ENCODE assay signal across 9 cellular contexts in the genomic region with DNA sequence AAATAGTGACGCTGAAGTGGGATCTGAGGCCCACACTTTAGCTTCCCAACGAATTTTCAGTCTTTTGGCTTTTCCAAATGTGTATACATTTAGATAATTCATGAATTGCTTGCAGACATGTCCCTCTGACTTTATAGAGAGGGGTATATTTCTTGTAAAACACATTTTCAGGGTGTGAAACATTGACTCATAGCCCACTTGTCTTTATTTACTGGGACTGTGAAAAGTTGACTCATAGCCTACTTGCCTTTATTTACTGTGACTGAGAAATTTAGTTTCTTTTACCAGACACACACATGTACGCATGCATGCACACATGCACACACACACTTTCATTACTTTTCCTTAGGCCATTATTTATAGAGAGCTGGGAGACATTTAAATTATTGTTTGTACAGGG.
DNase-seq lines count a peak whose midpoint lies in the region; ATAC-seq and TF ChIP-seq lines count a peak whose summit lies in the region.
"Had no signal": no experiment of that assay in that cellular context is flagged by ENCODE, and none has a peak within 500 bp of the region (broad histone marks: within the 10 kb centered on the region; RNA-seq: fewer than 3 reads in every experiment).

No MANE protein-coding gene starts in this region.

- H3K4me3 ChIP-seq in HEK293 (ENCODE audit: low read depth, low read length) (no peak overlapping the region), neural progenitor cell (no peak overlapping the region)

- no peaks in the 10 kb centered on the region for H3K9me3 ChIP-seq in HEK293 (ENCODE audit: control insufficient read depth, insufficient read depth, low read depth, low read length)
- H3K9me3 ChIP-seq in neural progenitor cell (ENCODE audit: low read depth), result no peaks in the 10 kb centered on the region

- H3K4me2 ChIP-seq in neural progenitor cell, result peak overlapping the region; percentile 73

- no peaks in the 10 kb centered on the region for H4K20me1 ChIP-seq in neural progenitor cell (ENCODE audit: low read depth)

- H3K27me3 ChIP-seq in neural progenitor cell, result no peaks in the 10 kb centered on the region
- H3K27me3 ChIP-seq: dorsolateral prefrontal cortex had no signal

- TF ChIP-seq CTCF in HEK293 (tag by site-specific recombination; IDR thresholded peaks at IDR 0.05) (no peak), neural progenitor cell (IDR thresholded peaks at IDR 0.05) (no peak), omental fat pad (IDR thresholded peaks at IDR 0.05) (no peak), CD14-positive monocyte (IDR thresholded peaks at IDR 0.05) (no peak)

- CTCF ChIA-PET in HEK293 (lab: Yijun Ruan, JAX), result interaction anchor here (0.6 kb wide), 1 partner anchor 89 kb away, joined by 3 read pairs; no protein-coding TSS in a partner anchor

- peak overlapping the region; percentile 59 for H3K27ac Mint-ChIP-seq in neural progenitor cell
- H3K27ac Mint-ChIP-seq in CD14-positive monocyte, result no peak overlapping the region

- H3F3A ChIP-seq in neural progenitor cell (ENCODE audit: low read depth), result peaks cover 24% of the 10 kb centered on the region

- H3K27ac ChIP-seq in HEK293 (ENCODE audit: extremely low read depth, low read depth, low read length) (no peak overlapping the region), neural progenitor cell (no peak overlapping the region)

- H3K4me1 ChIP-seq in HEK293 (ENCODE audit: control insufficient read depth, insufficient read depth, low read length) (peaks cover 8% of the 10 kb centered on the region; the same call in 1 of the 2 replicates), neural progenitor cell (peaks cover 65% of the 10 kb centered on the region)

- no peak overlapping the region for H3K9ac ChIP-seq in neural progenitor cell

- intact Hi-C loops in CD14-positive monocyte (cut with micrococcal nuclease), result no loop called here

- H3K4me1 Mint-ChIP-seq in neural progenitor cell (peaks cover 65% of the 10 kb centered on the region), CD14-positive monocyte (peaks cover 7% of the 10 kb centered on the region)

- POLR2A ChIA-PET in HEK293 (lab: Yijun Ruan, JAX), result no interaction called here

- no peak for DNase-seq in neural progenitor cell (ENCODE audit: low spot score)
- DNase-seq in AG20443 (ENCODE audit: low spot score), result no peak
- DNase-seq in omental fat pad (ENCODE audit: low spot score), result no peak
- no peak for DNase-seq in CD14-positive monocyte (ENCODE audit: low spot score)
- DNase-seq: dorsolateral prefrontal cortex, left cardiac atrium had no signal

- H2AFZ ChIP-seq in neural progenitor cell (replicated peaks), result no peak overlapping the region

- H3K79me2 ChIP-seq in neural progenitor cell (ENCODE audit: low read depth), result peaks cover 3% of the 10 kb centered on the region

- ATAC-seq in GM19035 (IDR thresholded peaks at IDR 0.05; ENCODE audit: unreplicated experiment), result peak; percentile 73
- ATAC-seq in HG03575 (IDR thresholded peaks at IDR 0.05; ENCODE audit: extremely low read depth, insufficient number of reproducible peaks, low FRiP score, unreplicated experiment), result peak; percentile 84
- ATAC-seq in omental fat pad (ENCODE audit: low FRiP score), result no peak
- ATAC-seq: left cardiac atrium had no signal

- H3K36me3 Mint-ChIP-seq in neural progenitor cell, result no peaks in the 10 kb centered on the region
- peaks cover 17 to 20% of the 10 kb centered on the region in 2 donors for H3K36me3 Mint-ChIP-seq in CD14-positive monocyte

- no peak overlapping the region for H3K4me3 Mint-ChIP-seq in neural progenitor cell
- no peak overlapping the region for H3K4me3 Mint-ChIP-seq in CD14-positive monocyte

- H3K9me3 Mint-ChIP-seq in neural progenitor cell (no peaks in the 10 kb centered on the region), CD14-positive monocyte (no peaks in the 10 kb centered on the region)

- no peaks in the 10 kb centered on the region for H3K27me3 Mint-ChIP-seq in neural progenitor cell (ENCODE audit: insufficient read depth, low read depth)
- H3K27me3 Mint-ChIP-seq in CD14-positive monocyte (ENCODE audit: low read depth in 3 of 3), result no peaks in the 10 kb centered on the region

- H3K36me3 ChIP-seq in HEK293 (ENCODE audit: control insufficient read depth in 2 of 2, insufficient read depth in 1 of 2, low read length in 2 of 2), result no peaks in the 10 kb centered on the region; a peak in 1 of 3 replicates
- H3K36me3 ChIP-seq in neural progenitor cell, result no peaks in the 10 kb centered on the region

TF ChIP-seq in HEK293, 187 proteins besides CTCF, POLR2A, EP300 and RAD21 (continues in another document):
- TF ChIP-seq, protein P1, sequence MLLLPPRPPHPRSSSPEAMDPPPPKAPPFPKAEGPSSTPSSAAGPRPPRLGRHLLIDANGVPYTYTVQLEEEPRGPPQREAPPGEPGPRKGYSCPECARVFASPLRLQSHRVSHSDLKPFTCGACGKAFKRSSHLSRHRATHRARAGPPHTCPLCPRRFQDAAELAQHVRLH (tag by site-specific recombination; IDR thresholded peaks at IDR 0.05), result no peak
- no peak for TF ChIP-seq MEIS1 (CRISPR knock-in tag; IDR thresholded peaks at IDR 0.05; ENCODE audit: borderline replicate concordance)
- TF ChIP-seq, protein P2, sequence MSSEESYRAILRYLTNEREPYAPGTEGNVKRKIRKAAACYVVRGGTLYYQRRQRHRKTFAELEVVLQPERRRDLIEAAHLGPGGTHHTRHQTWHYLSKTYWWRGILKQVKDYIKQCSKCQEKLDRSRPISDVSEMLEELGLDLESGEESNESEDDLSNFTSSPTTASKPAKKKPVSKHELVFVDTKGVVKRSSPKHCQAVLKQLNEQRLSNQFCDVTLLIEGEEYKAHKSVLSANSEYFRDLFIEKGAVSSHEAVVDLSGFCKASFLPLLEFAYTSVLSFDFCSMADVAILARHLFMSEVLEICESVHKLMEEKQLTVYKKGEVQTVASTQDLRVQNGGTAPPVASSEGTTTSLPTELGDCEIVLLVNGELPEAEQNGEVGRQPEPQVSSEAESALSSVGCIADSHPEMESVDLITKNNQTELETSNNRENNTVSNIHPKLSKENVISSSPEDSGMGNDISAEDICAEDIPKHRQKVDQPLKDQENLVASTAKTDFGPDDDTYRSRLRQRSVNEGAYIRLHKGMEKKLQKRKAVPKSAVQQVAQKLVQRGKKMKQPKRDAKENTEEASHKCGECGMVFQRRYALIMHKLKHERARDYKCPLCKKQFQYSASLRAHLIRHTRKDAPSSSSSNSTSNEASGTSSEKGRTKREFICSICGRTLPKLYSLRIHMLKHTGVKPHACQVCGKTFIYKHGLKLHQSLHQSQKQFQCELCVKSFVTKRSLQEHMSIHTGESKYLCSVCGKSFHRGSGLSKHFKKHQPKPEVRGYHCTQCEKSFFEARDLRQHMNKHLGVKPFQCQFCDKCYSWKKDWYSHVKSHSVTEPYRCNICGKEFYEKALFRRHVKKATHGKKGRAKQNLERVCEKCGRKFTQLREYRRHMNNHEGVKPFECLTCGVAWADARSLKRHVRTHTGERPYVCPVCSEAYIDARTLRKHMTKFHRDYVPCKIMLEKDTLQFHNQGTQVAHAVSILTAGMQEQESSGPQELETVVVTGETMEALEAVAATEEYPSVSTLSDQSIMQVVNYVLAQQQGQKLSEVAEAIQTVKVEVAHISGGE (tag by site-specific recombination; conservative IDR thresholded peaks at IDR 0.05; ENCODE audit: low read depth), result no peak
- TF ChIP-seq, protein P3, sequence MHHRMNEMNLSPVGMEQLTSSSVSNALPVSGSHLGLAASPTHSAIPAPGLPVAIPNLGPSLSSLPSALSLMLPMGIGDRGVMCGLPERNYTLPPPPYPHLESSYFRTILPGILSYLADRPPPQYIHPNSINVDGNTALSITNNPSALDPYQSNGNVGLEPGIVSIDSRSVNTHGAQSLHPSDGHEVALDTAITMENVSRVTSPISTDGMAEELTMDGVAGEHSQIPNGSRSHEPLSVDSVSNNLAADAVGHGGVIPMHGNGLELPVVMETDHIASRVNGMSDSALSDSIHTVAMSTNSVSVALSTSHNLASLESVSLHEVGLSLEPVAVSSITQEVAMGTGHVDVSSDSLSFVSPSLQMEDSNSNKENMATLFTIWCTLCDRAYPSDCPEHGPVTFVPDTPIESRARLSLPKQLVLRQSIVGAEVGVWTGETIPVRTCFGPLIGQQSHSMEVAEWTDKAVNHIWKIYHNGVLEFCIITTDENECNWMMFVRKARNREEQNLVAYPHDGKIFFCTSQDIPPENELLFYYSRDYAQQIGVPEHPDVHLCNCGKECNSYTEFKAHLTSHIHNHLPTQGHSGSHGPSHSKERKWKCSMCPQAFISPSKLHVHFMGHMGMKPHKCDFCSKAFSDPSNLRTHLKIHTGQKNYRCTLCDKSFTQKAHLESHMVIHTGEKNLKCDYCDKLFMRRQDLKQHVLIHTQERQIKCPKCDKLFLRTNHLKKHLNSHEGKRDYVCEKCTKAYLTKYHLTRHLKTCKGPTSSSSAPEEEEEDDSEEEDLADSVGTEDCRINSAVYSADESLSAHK (tag by site-specific recombination; IDR thresholded peaks at IDR 0.05), result no peak
- TF ChIP-seq, protein P4, sequence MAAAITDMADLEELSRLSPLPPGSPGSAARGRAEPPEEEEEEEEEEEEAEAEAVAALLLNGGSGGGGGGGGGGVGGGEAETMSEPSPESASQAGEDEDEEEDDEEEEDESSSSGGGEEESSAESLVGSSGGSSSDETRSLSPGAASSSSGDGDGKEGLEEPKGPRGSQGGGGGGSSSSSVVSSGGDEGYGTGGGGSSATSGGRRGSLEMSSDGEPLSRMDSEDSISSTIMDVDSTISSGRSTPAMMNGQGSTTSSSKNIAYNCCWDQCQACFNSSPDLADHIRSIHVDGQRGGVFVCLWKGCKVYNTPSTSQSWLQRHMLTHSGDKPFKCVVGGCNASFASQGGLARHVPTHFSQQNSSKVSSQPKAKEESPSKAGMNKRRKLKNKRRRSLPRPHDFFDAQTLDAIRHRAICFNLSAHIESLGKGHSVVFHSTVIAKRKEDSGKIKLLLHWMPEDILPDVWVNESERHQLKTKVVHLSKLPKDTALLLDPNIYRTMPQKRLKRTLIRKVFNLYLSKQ (tag by site-specific recombination; IDR thresholded peaks at IDR 0.05; ENCODE audit: borderline replicate concordance), result no peak
- no peak for TF ChIP-seq ZNF521 (tag by site-specific recombination; IDR thresholded peaks at IDR 0.05)
- no peak for TF ChIP-seq ZNF274 (IDR thresholded peaks at IDR 0.05; ENCODE audit: low read length)
- TF ChIP-seq ZNF274 (tag by site-specific recombination; IDR thresholded peaks at IDR 0.05; ENCODE audit: borderline replicate concordance), result no peak
- TF ChIP-seq ZNF791 (tag by site-specific recombination; IDR thresholded peaks at IDR 0.05), result no peak
- TF ChIP-seq SALL2 (tag by site-specific recombination; IDR thresholded peaks at IDR 0.05; ENCODE audit: borderline replicate concordance), result no peak
- no peak for TF ChIP-seq ZNF843 (tag by site-specific recombination; IDR thresholded peaks at IDR 0.05)
- no peak for TF ChIP-seq ZFHX2 (tag by site-specific recombination; conservative IDR thresholded peaks at IDR 0.05)
- TF ChIP-seq ZXDB (tag by site-specific recombination; IDR thresholded peaks at IDR 0.05), result no peak
- no peak for TF ChIP-seq ZNF239 (tag by site-specific recombination; IDR thresholded peaks at IDR 0.05)
- no peak for TF ChIP-seq ZFP3 (tag by site-specific recombination; IDR thresholded peaks at IDR 0.05; ENCODE audit: low read depth)
- no peak for TF ChIP-seq ZSCAN16 (tag by site-specific recombination; IDR thresholded peaks at IDR 0.05)
